In genomic region chr7:157248659-157249058, GRCh38 we compare ENCODE assay signal across 28 cellular contexts.
"Had no signal": no experiment of that assay in that cellular context is flagged by ENCODE, and none has a peak within 500 bp of the region (broad histone marks: within the 10 kb centered on the region; RNA-seq: fewer than 3 reads in every experiment).

No MANE protein-coding gene starts in this region.

- H3K36me3 ChIP-seq: colonic mucosa had no signal

- H3K4me3 ChIP-seq: colonic mucosa, coronary artery, dorsolateral prefrontal cortex, esophagus muscularis mucosa, esophagus squamous epithelium, gastrocnemius medialis, gastroesophageal sphincter, heart left ventricle, heart right ventricle, hepatocyte had no signal

- FAIRE-seq: colon, endometrium, endothelial cell of umbilical vein, frontal cortex had no signal

- H3K27ac Mint-ChIP-seq: dendritic cell treated with granulocyte-macrophage colony-stimulating factor and Interleukin-4, amounts not matched to agents 40 ng/mL and 50 ng/mL, for 4 days; endodermal cell had no signal

- H2AFZ ChIP-seq: hepatocyte had no signal

- ATAC-seq: esophagus mucosa, foreskin keratinocyte, gastrocnemius medialis, gastroesophageal sphincter, heart left ventricle had no signal

- H3K27me3 ChIP-seq: colonic mucosa, dorsolateral prefrontal cortex, esophagus muscularis mucosa, esophagus squamous epithelium, foreskin keratinocyte, gastrocnemius medialis, gastroesophageal sphincter, heart left ventricle, heart right ventricle, hepatocyte had no signal

- H3K4me2 ChIP-seq: hepatocyte had no signal

- H3K79me2 ChIP-seq: hepatocyte had no signal

- H3K4me3 Mint-ChIP-seq: dendritic cell treated with granulocyte-macrophage colony-stimulating factor and Interleukin-4, amounts not matched to agents 40 ng/mL and 50 ng/mL, for 4 days; endodermal cell had no signal

- H3K4me1 ChIP-seq: colonic mucosa, esophagus muscularis mucosa, esophagus squamous epithelium, foreskin keratinocyte, gastrocnemius medialis, gastroesophageal sphincter, heart left ventricle, heart right ventricle had no signal

- H3K9me3 ChIP-seq: colonic mucosa, esophagus muscularis mucosa, esophagus squamous epithelium, gastrocnemius medialis, gastroesophageal sphincter, heart left ventricle, heart right ventricle had no signal

- H3K27ac ChIP-seq: colonic mucosa, coronary artery, dorsolateral prefrontal cortex, epithelial cell of prostate, esophagus muscularis mucosa, esophagus squamous epithelium, foreskin keratinocyte, gastrocnemius medialis, gastroesophageal sphincter, heart left ventricle, heart right ventricle, hepatocyte had no signal

- H3K9me3 Mint-ChIP-seq: dendritic cell treated with granulocyte-macrophage colony-stimulating factor and Interleukin-4, amounts not matched to agents 40 ng/mL and 50 ng/mL, for 4 days; endodermal cell had no signal

- DNase-seq: colonic mucosa; cortex of kidney; dermis blood vessel endothelial cell; dorsolateral prefrontal cortex; effector CD4-positive, alpha-beta T cell; effector CD8-positive, alpha-beta T cell; effector memory CD4-positive, alpha-beta T cell; endodermal cell; erythroblast; esophagus squamous epithelium; foreskin fibroblast; foreskin keratinocyte; foreskin melanocyte; gastrocnemius medialis; glutamatergic neuron; heart left ventricle; heart right ventricle had no signal

- H3K27me3 Mint-ChIP-seq: dendritic cell treated with granulocyte-macrophage colony-stimulating factor and Interleukin-4, amounts not matched to agents 40 ng/mL and 50 ng/mL, for 4 days had no signal
